15 cellular contexts compared by ENCODE assay signal in the genomic region with DNA sequence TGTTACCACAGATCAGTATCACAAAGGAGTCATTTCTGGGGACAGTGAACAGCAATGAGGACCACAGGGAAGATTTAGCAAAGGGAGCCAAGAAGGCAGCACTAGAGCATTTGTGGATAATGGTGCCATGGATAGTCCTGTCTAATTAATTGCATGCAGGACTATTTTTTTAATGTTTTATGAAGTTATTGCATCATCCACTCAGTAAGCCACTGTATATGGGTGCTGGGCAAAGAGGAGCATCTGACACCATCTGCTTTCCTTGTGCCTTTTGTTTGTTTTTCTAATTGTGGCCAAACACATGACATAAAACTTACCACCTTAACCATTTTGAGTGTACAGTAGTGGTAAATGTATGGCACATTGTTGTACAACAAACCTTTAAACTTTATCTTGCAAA.
"Had no signal": no experiment of that assay in that cellular context is flagged by ENCODE, and none has a peak within 500 bp of the region (broad histone marks: within the 10 kb centered on the region; RNA-seq: fewer than 3 reads in every experiment).

No MANE protein-coding gene starts in this region.

- H3K4me3 ChIP-seq: heart left ventricle, lung, skin epidermis, tibial artery, vagina had no signal

- H3K9me3 ChIP-seq: heart left ventricle, tibial artery, vagina had no signal

- ATAC-seq: activated CD4-positive, CD25-positive, alpha-beta regulatory T cell treated with anti-CD3 and anti-CD28 coated beads, Interleukin-2, amount 50 U/mL, for 24 hours; left colon had no signal

- H3K4me3 Mint-ChIP-seq: activated naive CD8-positive, alpha-beta T cell had no signal

- H3K27ac Mint-ChIP-seq: activated naive CD8-positive, alpha-beta T cell had no signal

- DNase-seq: activated CD4-positive, alpha-beta T cell treated with anti-CD3 and anti-CD28 coated beads, Interleukin-2, amount 50 U/mL, for 4 hours; activated gamma-delta T cell; activated T-cell treated with anti-CD3 and anti-CD28 coated beads, Interleukin-2, amount 50 U/mL, for 1 hour; cerebellar nuclear complex; dermis blood vessel endothelial cell; foreskin melanocyte; heart left ventricle; left colon; midbrain; tibial artery had no signal
